Comparison of ENCODE assay signal across 1 cellular context in genomic region chr15:41334293-41335120, GRCh38.
TF ChIP-seq lines count a peak whose summit lies in the region.

No MANE protein-coding gene starts in this region.

TF ChIP-seq in K562, 482 proteins besides CTCF, POLR2A, EP300 and RAD21 (continued from another document):
- TF ChIP-seq PREB (CRISPR knock-in tag; IDR thresholded peaks at IDR 0.05) (no peak), ZBTB34 (CRISPR knock-in tag; IDR thresholded peaks at IDR 0.05) (no peak), TSHZ1 (CRISPR knock-in tag; IDR thresholded peaks at IDR 0.05) (no peak), EGR1 (conservative IDR thresholded peaks at IDR 0.05) (no peak), HMG20B (CRISPR knock-in tag; IDR thresholded peaks at IDR 0.05) (no peak), RBM17 (IDR thresholded peaks at IDR 0.05; ENCODE audit: borderline replicate concordance, low read depth, low read length) (no peak), FIP1L1 (IDR thresholded peaks at IDR 0.05; ENCODE audit: low read depth, low read length, poor library complexity, severe bottlenecking) (no peak), SLC30A9 (CRISPR knock-in tag; IDR thresholded peaks at IDR 0.05) (no peak), ATF7 (IDR thresholded peaks at IDR 0.05) (no peak), ARID4B (CRISPR knock-in tag; IDR thresholded peaks at IDR 0.05) (no peak), HINFP (tag; conservative IDR thresholded peaks at IDR 0.05; ENCODE audit: low read depth) (no peak), LCOR (CRISPR knock-in tag; IDR thresholded peaks at IDR 0.05) (no peak)
